Comparison of ENCODE assay signal across 28 cellular contexts in the genomic region with DNA sequence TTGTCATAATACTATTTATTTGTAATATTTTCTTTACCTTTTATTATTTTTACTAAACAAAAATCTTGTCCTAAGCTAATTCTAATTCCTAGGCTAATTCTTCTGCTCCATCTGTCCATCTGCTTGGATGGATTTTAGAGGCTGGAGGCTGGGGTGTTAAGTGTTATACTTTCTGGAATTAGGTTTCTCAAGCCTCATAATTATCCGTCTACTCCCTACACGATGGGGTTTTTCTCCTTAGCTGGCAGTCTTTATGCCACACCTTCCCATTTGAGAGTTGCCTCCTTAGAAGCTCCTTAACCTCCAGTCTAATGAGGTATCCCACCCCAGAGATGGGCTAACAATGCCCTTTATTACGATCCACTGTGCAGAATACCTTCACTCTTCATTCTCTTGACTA. TPM values are rescaled to one million over a fixed set of nuclear protein-coding genes. Genes with fewer than 3 reads are reported as not detected.
"Had no signal": no experiment of that assay in that cellular context is flagged by ENCODE, and none has a peak within 500 bp of the region (broad histone marks: within the 10 kb centered on the region; RNA-seq: fewer than 3 reads in every experiment).

No MANE protein-coding gene starts in this region.

- H3K27ac ChIP-seq: ascending aorta, cardiac muscle cell, coronary artery, gastroesophageal sphincter, right lobe of liver, tibial nerve had no signal

- H3K27me3 Mint-ChIP-seq: brain had no signal

- H3K36me3 Mint-ChIP-seq: activated naive CD4-positive, alpha-beta T cell treated with anti-CD3 and anti-CD28 coated beads, Interleukin-2, amount 10 ng/mL, durations not matched to agents 7 days and 5 days; activated naive CD8-positive, alpha-beta T cell treated with anti-CD3 and anti-CD28 coated beads, Interleukin-2, amount 10 ng/mL, durations not matched to agents 7 days and 5 days; brain; immature natural killer cell had no signal

- H3K4me3 Mint-ChIP-seq: activated naive CD4-positive, alpha-beta T cell treated with anti-CD3 and anti-CD28 coated beads, Interleukin-2, amount 10 ng/mL, durations not matched to agents 7 days and 5 days; activated naive CD8-positive, alpha-beta T cell treated with anti-CD3 and anti-CD28 coated beads, Interleukin-2, amount 10 ng/mL, durations not matched to agents 7 days and 5 days; brain; effector memory CD8-positive, alpha-beta T cell; immature natural killer cell; nephron; T-helper 2 cell treated with Interferon-gamma antibody and Interleukin-4, amounts not matched to agents 5 μg/mL and 100 μg/mL, for 36 hours had no signal

- H3K4me3 ChIP-seq: ascending aorta, cardiac muscle cell, coronary artery, gastroesophageal sphincter, right lobe of liver, tibial nerve had no signal

- H3K27me3 ChIP-seq: ascending aorta, cardiac muscle cell, gastroesophageal sphincter, right lobe of liver, tibial nerve had no signal

- H3K27ac Mint-ChIP-seq: activated naive CD4-positive, alpha-beta T cell treated with anti-CD3 and anti-CD28 coated beads, Interleukin-2, amount 10 ng/mL, durations not matched to agents 7 days and 5 days; activated naive CD8-positive, alpha-beta T cell treated with anti-CD3 and anti-CD28 coated beads, Interleukin-2, amount 10 ng/mL, durations not matched to agents 7 days and 5 days; brain; effector memory CD8-positive, alpha-beta T cell; immature natural killer cell; T-helper 2 cell treated with Interferon-gamma antibody and Interleukin-4, amounts not matched to agents 5 μg/mL and 100 μg/mL, for 36 hours had no signal

- DNase-seq: activated CD4-positive, alpha-beta T cell treated with anti-CD3 and anti-CD28 coated beads for 48 hours; activated CD4-positive, alpha-beta T cell treated with anti-CD3 and anti-CD28 coated beads, Interleukin-2, amount 50 U/mL, for 48 hours; activated CD8-positive, alpha-beta memory T cell treated with anti-CD3 and anti-CD28 coated beads for 24 hours; activated effector memory CD4-positive, alpha-beta T cell treated with anti-CD3 and anti-CD28 coated beads, Interleukin-2, amount 50 U/mL, for 16 hours; activated naive CD4-positive, alpha-beta T cell treated with anti-CD3 and anti-CD28 coated beads, Interleukin-2, amount 10 ng/mL, durations not matched to agents 7 days and 5 days; activated naive CD8-positive, alpha-beta T cell treated with anti-CD3 and anti-CD28 coated beads, Interleukin-2, amount 10 ng/mL, durations not matched to agents 7 days and 5 days; effector memory CD8-positive, alpha-beta T cell; head of caudate nucleus; hypothalamus; immature natural killer cell; kidney; left colon; mammary epithelial cell; posterior cingulate gyrus; right lobe of liver; stimulated activated CD4-positive, alpha-beta T cell treated with anti-CD3 and anti-CD28 coated beads, Interleukin-2, amount 100 ng/mL, for 48 hours; stimulated activated naive CD4-positive, alpha-beta T cell treated with Interleukin-2 at 50 U/mL for 16 hours had no signal

- H3K4me1 Mint-ChIP-seq: activated naive CD4-positive, alpha-beta T cell treated with anti-CD3 and anti-CD28 coated beads, Interleukin-2, amount 10 ng/mL, durations not matched to agents 7 days and 5 days; activated naive CD8-positive, alpha-beta T cell treated with anti-CD3 and anti-CD28 coated beads, Interleukin-2, amount 10 ng/mL, durations not matched to agents 7 days and 5 days; immature natural killer cell had no signal

- H3K9me3 Mint-ChIP-seq: activated naive CD4-positive, alpha-beta T cell treated with anti-CD3 and anti-CD28 coated beads, Interleukin-2, amount 10 ng/mL, durations not matched to agents 7 days and 5 days; activated naive CD8-positive, alpha-beta T cell treated with anti-CD3 and anti-CD28 coated beads, Interleukin-2, amount 10 ng/mL, durations not matched to agents 7 days and 5 days; effector memory CD8-positive, alpha-beta T cell; T-helper 2 cell treated with Interferon-gamma antibody and Interleukin-4, amounts not matched to agents 5 μg/mL and 100 μg/mL, for 36 hours had no signal

- H3K4me1 ChIP-seq: ascending aorta, gastroesophageal sphincter, right lobe of liver, tibial nerve had no signal

- H3K36me3 ChIP-seq: ascending aorta, cardiac muscle cell, gastroesophageal sphincter, right lobe of liver, tibial nerve had no signal

- H3K9me3 ChIP-seq: ascending aorta, gastroesophageal sphincter, right lobe of liver, tibial nerve had no signal

- ATAC-seq: effector memory CD8-positive, alpha-beta T cell; gastroesophageal sphincter; right lobe of liver had no signal

RNA-seq across cellular contexts. Expression of a gene that starts 37.6 kb away (rescaled TPM):
- total RNA-seq: activated naive CD8-positive, alpha-beta T cell treated with anti-CD3 and anti-CD28 coated beads, Interleukin-2, amount 10 ng/mL, durations not matched to agents 7 days and 5 days; endothelial cell of umbilical vein; fibroblast of villous mesenchyme; mammary epithelial cell had no signal
- polyA plus RNA-seq: endothelial cell of umbilical vein, fibroblast of lung, immature natural killer cell, mammary epithelial cell had no signal
